ENCODE assay signal across 1 cellular context in the genomic region with DNA sequence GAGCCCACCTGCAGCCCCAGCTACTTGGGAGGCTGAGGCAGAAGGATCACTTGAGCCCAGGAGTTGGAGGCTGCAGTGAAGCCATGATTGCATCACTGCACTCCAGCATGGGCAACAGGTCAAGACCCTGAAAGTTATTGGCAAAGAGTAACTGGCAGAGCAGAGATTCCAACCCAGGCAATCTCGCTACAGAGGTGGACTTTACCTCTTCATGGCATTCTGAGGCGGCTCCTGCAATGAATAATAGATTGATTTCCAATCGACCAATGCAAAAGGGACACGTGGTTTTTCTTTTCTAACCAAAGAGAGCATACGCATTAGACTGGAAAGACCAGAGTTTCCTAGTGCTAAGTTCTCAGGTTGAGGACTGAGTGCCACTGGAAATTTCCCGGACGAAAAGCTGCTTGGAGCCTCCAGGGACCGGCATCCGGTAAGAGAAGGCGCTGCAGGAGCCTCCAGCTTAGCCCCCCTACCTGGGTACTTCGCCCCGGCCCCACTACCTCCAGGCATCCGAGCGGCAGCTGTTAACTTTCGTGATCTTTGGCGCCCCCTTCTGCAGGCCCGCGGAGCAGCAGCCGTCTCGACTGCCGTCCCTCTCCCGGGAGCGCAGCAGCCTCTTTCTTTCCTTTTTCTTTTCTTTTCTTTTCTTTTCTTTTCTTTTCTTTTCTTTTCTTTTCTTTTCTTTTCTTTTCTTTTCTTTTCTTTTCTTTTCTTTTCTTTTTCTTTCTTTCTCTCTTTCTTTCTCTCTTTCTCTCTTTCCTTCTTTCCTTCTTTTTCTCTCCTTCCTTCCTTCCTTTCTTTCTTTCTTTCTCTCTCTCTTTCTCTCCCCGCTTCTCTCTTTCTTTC.
TF ChIP-seq lines count a peak whose summit lies in the region.

No MANE protein-coding gene starts in this region.

TF ChIP-seq in IMR-90, 13 proteins besides CTCF, POLR2A, EP300 and RAD21:
- TF ChIP-seq NFE2L2 (IDR thresholded peaks at IDR 0.05; ENCODE audit: low read depth, low read length): no peak
- TF ChIP-seq FOS (IDR thresholded peaks at IDR 0.05; ENCODE audit: low read depth, low read length): no peak
- TF ChIP-seq SMC3 (IDR thresholded peaks at IDR 0.05; ENCODE audit: low read depth, low read length): peak; percentile 39; the same call in 1 of the 2 replicates
- TF ChIP-seq CEBPB (IDR thresholded peaks at IDR 0.05; ENCODE audit: low read depth, low read length): peak; percentile 40
- TF ChIP-seq RFX5 (IDR thresholded peaks at IDR 0.05; ENCODE audit: low read depth, low read length): no peak
- no peak for TF ChIP-seq BHLHE40 (IDR thresholded peaks at IDR 0.05; ENCODE audit: low read depth, low read length)
- TF ChIP-seq, protein P1, sequence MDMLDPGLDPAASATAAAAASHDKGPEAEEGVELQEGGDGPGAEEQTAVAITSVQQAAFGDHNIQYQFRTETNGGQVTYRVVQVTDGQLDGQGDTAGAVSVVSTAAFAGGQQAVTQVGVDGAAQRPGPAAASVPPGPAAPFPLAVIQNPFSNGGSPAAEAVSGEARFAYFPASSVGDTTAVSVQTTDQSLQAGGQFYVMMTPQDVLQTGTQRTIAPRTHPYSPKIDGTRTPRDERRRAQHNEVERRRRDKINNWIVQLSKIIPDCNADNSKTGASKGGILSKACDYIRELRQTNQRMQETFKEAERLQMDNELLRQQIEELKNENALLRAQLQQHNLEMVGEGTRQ (IDR thresholded peaks at IDR 0.05; ENCODE audit: low read depth, low read length): no peak
- TF ChIP-seq ELK1 (IDR thresholded peaks at IDR 0.05; ENCODE audit: borderline replicate concordance, low read depth, low read length): no peak
- TF ChIP-seq RCOR1 (IDR thresholded peaks at IDR 0.05; ENCODE audit: insufficient replicate concordance, low read length): no peak
